ENCODE assay signal across 21 cellular contexts in the genomic region with DNA sequence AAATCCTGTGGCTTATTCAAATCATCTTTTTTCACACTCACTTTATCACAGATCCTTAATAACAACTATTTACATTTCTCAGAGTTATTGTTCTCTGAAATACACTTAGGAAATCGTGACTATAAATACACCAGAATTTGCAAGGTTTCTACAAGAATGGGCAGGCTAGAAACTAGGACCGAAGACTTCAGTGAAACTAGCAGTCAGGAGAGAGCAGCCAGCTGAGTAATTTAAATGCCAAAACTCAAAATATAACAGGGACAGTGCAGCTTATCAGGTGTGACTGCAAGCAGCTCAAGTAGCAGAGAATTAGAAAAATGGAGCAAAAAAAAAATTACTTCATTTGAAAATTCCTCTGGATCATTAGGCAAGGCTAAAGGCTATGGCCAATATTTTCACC.
"Had no signal": no experiment of that assay in that cellular context is flagged by ENCODE, and none has a peak within 500 bp of the region (broad histone marks: within the 10 kb centered on the region; RNA-seq: fewer than 3 reads in every experiment).

No MANE protein-coding gene starts in this region.

- H3K27me3 Mint-ChIP-seq: stimulated activated naive CD8-positive, alpha-beta T cell treated with anti-CD3 and anti-CD28 coated beads, Interleukin-15, amount 100 ng/mL, for 72 hours had no signal

- H3K9me3 ChIP-seq: neutrophil, spleen, testis, tibial nerve, upper lobe of right lung, vagina had no signal

- H3K4me2 ChIP-seq: hepatocyte had no signal

- ATAC-seq: foreskin keratinocyte; left colon; left ventricle myocardium superior; sciatic nerve; stimulated activated naive B cell treated with anti-CD40 and anti-IgM and Interleukin-4, amounts not matched to agents 10 μg/mL and 1 μg/mL and 100 μg/mL, for 72 hours; stimulated activated naive CD8-positive, alpha-beta T cell treated with anti-CD3 and anti-CD28 coated beads, Interleukin-15, amount 100 ng/mL, for 72 hours; upper lobe of right lung had no signal

- H3K79me2 ChIP-seq: hepatocyte had no signal

- H3K4me3 ChIP-seq: hepatocyte, spleen, testis, tibial nerve, upper lobe of right lung, vagina had no signal

- H3K27me3 ChIP-seq: foreskin keratinocyte, hepatocyte, neutrophil, spleen, testis, tibial nerve, upper lobe of right lung, vagina had no signal

- H2AFZ ChIP-seq: hepatocyte had no signal

- H3K27ac Mint-ChIP-seq: nephron; stimulated activated naive B cell treated with anti-CD40 and anti-IgM and Interleukin-4, amounts not matched to agents 10 μg/mL and 1 μg/mL and 100 μg/mL, for 72 hours; stimulated activated naive CD8-positive, alpha-beta T cell treated with anti-CD3 and anti-CD28 coated beads, Interleukin-15, amount 100 ng/mL, for 72 hours had no signal

- H3K9me3 Mint-ChIP-seq: nephron; stimulated activated naive B cell treated with anti-CD40 and anti-IgM and Interleukin-4, amounts not matched to agents 10 μg/mL and 1 μg/mL and 100 μg/mL, for 72 hours had no signal

- H3K36me3 ChIP-seq: neutrophil, spleen, tibial nerve, upper lobe of right lung, vagina had no signal

- H3K4me3 Mint-ChIP-seq: naive B cell; nephron; stimulated activated naive B cell treated with anti-CD40 and anti-IgM and Interleukin-4, amounts not matched to agents 10 μg/mL and 1 μg/mL and 100 μg/mL, for 72 hours; stimulated activated naive CD8-positive, alpha-beta T cell treated with anti-CD3 and anti-CD28 coated beads, Interleukin-15, amount 100 ng/mL, for 72 hours had no signal

- H3K4me1 Mint-ChIP-seq: naive B cell; stimulated activated naive CD8-positive, alpha-beta T cell treated with anti-CD3 and anti-CD28 coated beads, Interleukin-15, amount 100 ng/mL, for 72 hours had no signal

- DNase-seq: dermis blood vessel endothelial cell; foreskin keratinocyte; head of caudate nucleus; left colon; left ventricle myocardium superior; mesendoderm; naive B cell; spleen; stimulated activated CD4-positive, alpha-beta T cell treated with anti-CD3 and anti-CD28 coated beads, Interleukin-15, amount 100 ng/mL, for 24 hours; stimulated activated CD4-positive, alpha-beta T cell treated with anti-CD3 and anti-CD28 coated beads, Interleukin-1b, Interleukin-23, amount 100 ng/mL, for 48 hours; stimulated activated CD4-positive, alpha-beta T cell treated with anti-CD3 and anti-CD28 coated beads, Interleukin-4, amount 100 ng/mL, for 4 hours; stimulated activated naive B cell treated with anti-CD40 and anti-IgM and Interleukin-4, amounts not matched to agents 10 μg/mL and 1 μg/mL and 100 μg/mL, for 72 hours; stimulated activated naive CD8-positive, alpha-beta T cell treated with anti-CD3 and anti-CD28 coated beads, Interleukin-15, amount 100 ng/mL, for 72 hours; testis; upper lobe of right lung had no signal

- H3K36me3 Mint-ChIP-seq: naive B cell; stimulated activated naive B cell treated with anti-CD40 and anti-IgM and Interleukin-4, amounts not matched to agents 10 μg/mL and 1 μg/mL and 100 μg/mL, for 72 hours had no signal

- H3K4me1 ChIP-seq: foreskin keratinocyte, spleen, testis, tibial nerve, upper lobe of right lung, vagina had no signal

- H3K27ac ChIP-seq: foreskin keratinocyte, hepatocyte, neutrophil, spleen, testis, tibial nerve, upper lobe of right lung, vagina had no signal
